In genomic region chr10:48496831-48497792, GRCh38 we compare ENCODE assay signal across 11 cellular contexts.
DNase-seq lines count a peak whose midpoint lies in the region; ATAC-seq and TF ChIP-seq lines count a peak whose summit lies in the region.
"Had no signal": no experiment of that assay in that cellular context is flagged by ENCODE, and none has a peak within 500 bp of the region (broad histone marks: within the 10 kb centered on the region; RNA-seq: fewer than 3 reads in every experiment).

No MANE protein-coding gene starts in this region.

- H3K27ac Mint-ChIP-seq in effector memory CD8-positive, alpha-beta T cell = no peak overlapping the region
- H3K27ac Mint-ChIP-seq: immature natural killer cell had no signal

- TF ChIP-seq CTCF in HFF-Myc (IDR thresholded peaks at IDR 0.05; ENCODE audit: low read depth, low read length, missing control alignments) = no peak

- H3K9me3 Mint-ChIP-seq in effector memory CD8-positive, alpha-beta T cell = no peaks in the 10 kb centered on the region
- H3K9me3 Mint-ChIP-seq: immature natural killer cell had no signal

- H3K27me3 Mint-ChIP-seq in effector memory CD8-positive, alpha-beta T cell = peaks cover 29 to 58% of the 10 kb centered on the region in 2 donors

- peaks cover 3 to 8% of the 10 kb centered on the region in 2 donors for H3K4me1 Mint-ChIP-seq in effector memory CD8-positive, alpha-beta T cell (ENCODE audit: low read depth in 2 of 2)

- DNase-seq in HFF-Myc (ENCODE audit: extremely low read depth, low read depth) = peak; percentile 58
- DNase-seq in activated CD8-positive, alpha-beta memory T cell treated with anti-CD3 and anti-CD28 coated beads, Interleukin-2, amount 50 U/mL, for 48 hours = peak; percentile 22
- no peak for DNase-seq in Right ventricle myocardium superior
- peak; percentile 11 for DNase-seq in stimulated activated CD8-positive, alpha-beta memory T cell treated with anti-CD3 and anti-CD28 coated beads, Interleukin-4, amount 100 ng/mL, for 48 hours
- no peak for DNase-seq in effector memory CD8-positive, alpha-beta T cell
- DNase-seq: immature natural killer cell, NCI-H2029 had no signal

- H3K36me3 Mint-ChIP-seq in effector memory CD8-positive, alpha-beta T cell (ENCODE audit: insufficient read depth) = no peaks in the 10 kb centered on the region
- H3K36me3 Mint-ChIP-seq: immature natural killer cell had no signal

- intact Hi-C loops in Right ventricle myocardium superior (cut with DNase I) = no loop called here

- ATAC-seq in Right ventricle myocardium superior (ENCODE audit: poor library complexity) (peak; percentile 76), GM18511 (IDR thresholded peaks at IDR 0.05; ENCODE audit: unreplicated experiment) (no peak), HG02885 (IDR thresholded peaks at IDR 0.05; ENCODE audit: poor library complexity, unreplicated experiment) (no peak), HG03280 (IDR thresholded peaks at IDR 0.05; ENCODE audit: unreplicated experiment) (no peak)
- no peak for ATAC-seq in effector memory CD8-positive, alpha-beta T cell (replicated peaks)

- H3K4me3 ChIP-seq in HFF-Myc (replicated peaks; ENCODE audit: low read depth, low read length) = no peak overlapping the region
- H3K4me3 ChIP-seq: suprapubic skin had no signal

- H3K4me3 Mint-ChIP-seq in effector memory CD8-positive, alpha-beta T cell = no peak overlapping the region
- H3K4me3 Mint-ChIP-seq: immature natural killer cell had no signal

Comparison
In these comparisons a context has a peak if more than half of its experiments do, and no peak if none do; other contexts are left out.
1. DNase-seq: peak in HFF-Myc (single experiment), activated CD8-positive, alpha-beta memory T cell treated with anti-CD3 and anti-CD28 coated beads, Interleukin-2, amount 50 U/mL, for 48 hours (single experiment) and stimulated activated CD8-positive, alpha-beta memory T cell treated with anti-CD3 and anti-CD28 coated beads, Interleukin-4, amount 100 ng/mL, for 48 hours (single experiment); none in Right ventricle myocardium superior (single experiment) and effector memory CD8-positive, alpha-beta T cell (0 of 3).